In genomic region chr12:92144045-92144630, GRCh38 we compare ENCODE assay signal across 8 cellular contexts. TPM values are rescaled to one million over a fixed set of nuclear protein-coding genes. Genes with fewer than 3 reads are reported as not detected.
DNase-seq lines count a peak whose midpoint lies in the region; ATAC-seq, FAIRE-seq and TF ChIP-seq lines count a peak whose summit lies in the region.

No MANE protein-coding gene starts in this region.

- intact Hi-C loops in heart left ventricle (cut with DNase I) = loop anchor here (1.0 to 10.0 kb wide), 21 partner anchors 101 to 762 kb away; no protein-coding TSS in a partner anchor

- no peak for FAIRE-seq in D721Med (lab: Jason Lieb, UNC)

- H3K27me3 ChIP-seq in adipocyte (replicated peaks; ENCODE audit: control insufficient read depth, insufficient read depth, low read length) (no peaks in the 10 kb centered on the region), heart left ventricle (no peaks in the 10 kb centered on the region), upper lobe of left lung (no peaks in the 10 kb centered on the region)

- H3K27ac ChIP-seq in heart left ventricle (peak overlapping the region; percentile 92 to 100 (median 98)), upper lobe of left lung (peak overlapping the region; percentile 98 to 100 (median 99))

- TF ChIP-seq CTCF in D721Med (IDR thresholded peaks at IDR 0.05; ENCODE audit: insufficient read depth, missing control alignments) (peak; percentile 66), heart left ventricle (IDR thresholded peaks at IDR 0.05) (peak; percentile 63 to 81 (median 70)), upper lobe of left lung (IDR thresholded peaks at IDR 0.05) (peak; percentile 65 to 93 (median 88))

- 0 to 1% (median 0%) methylated on average over 14 of the region's 14 CpGs for WGBS in heart left ventricle, 4 donors
- WGBS in upper lobe of left lung, 2 donors = 0 to 1% methylated on average over 14 of the region's 14 CpGs

- H3K9ac ChIP-seq in adipocyte (ENCODE audit: low read length) = peak overlapping the region; percentile 91

- TF ChIP-seq POLR2A in heart left ventricle (IDR thresholded peaks at IDR 0.05) = peak in 1 of 2 donors; percentile 52
- peak in 3 of 4 donors; percentile 15 to 75 (median 70) for TF ChIP-seq POLR2A in upper lobe of left lung (IDR thresholded peaks at IDR 0.05)

- H3K4me3 ChIP-seq in adipocyte (ENCODE audit: low read length) = peak overlapping the region; percentile 95
- H3K4me3 ChIP-seq in heart left ventricle = peak overlapping the region; percentile 76 to 96 (median 92)
- peak overlapping the region; percentile 63 to 87 (median 78) for H3K4me3 ChIP-seq in upper lobe of left lung

- H3K4me1 ChIP-seq in adipocyte (ENCODE audit: control insufficient read depth, insufficient read depth, low read length) (peaks cover 19% of the 10 kb centered on the region), heart left ventricle (peaks cover 0 to 49% (median 11%) of the 10 kb centered on the region in 12 donors), upper lobe of left lung (peaks cover 0 to 17% (median 6%) of the 10 kb centered on the region in 4 donors)

- H3K36me3 ChIP-seq in adipocyte (ENCODE audit: control insufficient read depth, insufficient read depth, low read length, severe bottlenecking) (peaks cover 30% of the 10 kb centered on the region), heart left ventricle (peaks cover 0 to 37% (median 20%) of the 10 kb centered on the region in 9 donors), upper lobe of left lung (peaks cover 0 to 31% (median 2%) of the 10 kb centered on the region in 4 donors)

- H3K9me3 ChIP-seq in adipocyte (ENCODE audit: control insufficient read depth, low read length) (no peaks in the 10 kb centered on the region), heart left ventricle (no peaks in the 10 kb centered on the region), upper lobe of left lung (no peaks in the 10 kb centered on the region)

- no peak for DNase-seq in D721Med (ENCODE audit: insufficient read length, low spot score)
- peak; percentile 94 for DNase-seq in H4 (ENCODE audit: low spot score)
- peak; percentile 77 to 92 (median 91) for DNase-seq in NCI-H1417 (lab: John Stamatoyannopoulos, UW)
- peak; percentile 73 to 88 for DNase-seq in SW 1271 (lab: John Stamatoyannopoulos, UW)
- DNase-seq in adipocyte (ENCODE audit: low read depth) = peak; percentile 96
- DNase-seq in heart left ventricle = peak in 4 of 5 donors; percentile 74 to 79 (median 78)
- peak; percentile 92 for DNase-seq in pons (ENCODE audit: low spot score)
- peak in 1 of 2 donors; percentile 91 for DNase-seq in upper lobe of left lung

- TF ChIP-seq EP300 in upper lobe of left lung (IDR thresholded peaks at IDR 0.05) = peak in 1 of 4 donors; percentile 29

- ATAC-seq in heart left ventricle = peak; percentile 68 to 76 (median 70)
- peak; percentile 64 to 87 for ATAC-seq in upper lobe of left lung (ENCODE audit: low FRiP score in 2 of 2)

RNA-seq across cellular contexts. Expression of gene BTG1, which starts 1.5 kb away (rescaled TPM):
- 4.5 and 5.1 TPM in 2 replicates for total RNA-seq in H4 (2014; rRNA removed; shearing (Covaris generic))
- 100 to 1,000 TPM in 1 of 9 donors, 10 to 100 TPM in 8; 20.5 to 120 (median 58.3) TPM for total RNA-seq in heart left ventricle
- polyA plus RNA-seq in heart left ventricle = 10 to 100 TPM; 23.5 to 25.1 TPM
- 100 to 1,000 TPM in 3 of 6 donors, 10 to 100 TPM in 3; 31.4 to 177 (median 87.0) TPM for total RNA-seq in upper lobe of left lung
